In the genomic region with DNA sequence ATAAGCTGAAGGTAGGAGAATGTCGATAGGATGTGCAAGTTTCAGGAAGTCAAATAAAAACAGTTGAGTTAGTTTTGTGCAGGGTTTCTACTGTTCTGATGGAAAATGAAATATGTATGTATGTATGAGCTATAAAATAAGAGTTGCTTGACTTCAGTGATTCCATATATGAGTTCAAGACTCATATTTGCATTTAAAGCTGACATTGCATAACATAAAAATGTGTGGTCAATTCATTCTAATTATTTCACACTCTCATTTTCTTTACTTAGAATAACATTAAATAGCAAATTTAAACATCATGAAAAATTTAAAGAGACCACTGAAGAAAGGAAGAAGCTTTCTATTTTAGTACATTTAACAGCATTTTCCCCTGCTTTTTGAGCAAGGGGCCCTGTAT, we compare ENCODE assay signal across 30 cellular contexts.
"Had no signal": no experiment of that assay in that cellular context is flagged by ENCODE, and none has a peak within 500 bp of the region (broad histone marks: within the 10 kb centered on the region; RNA-seq: fewer than 3 reads in every experiment).

No MANE protein-coding gene starts in this region.

- FAIRE-seq: endometrium had no signal

- ATAC-seq: activated CD4-positive, alpha-beta T cell treated with anti-CD3 and anti-CD28 coated beads for 36 hours; activated CD8-positive, alpha-beta memory T cell treated with anti-CD3 and anti-CD28 coated beads, Interleukin-2, amount 10 ng/mL, durations not matched to agents 7 days and 5 days; activated CD8-positive, alpha-beta T cell treated with anti-CD3 and anti-CD28 coated beads, Interleukin-2, amount 10 ng/mL, durations not matched to agents 7 days and 5 days; activated naive CD8-positive, alpha-beta T cell treated with anti-CD3 and anti-CD28 coated beads, Interleukin-2, amount 50 U/mL, for 24 hours; body of pancreas; esophagus mucosa; gastrocnemius medialis; heart left ventricle; T-helper 17 cell had no signal

- H3K36me3 ChIP-seq: adrenal gland, colonic mucosa, gastrocnemius medialis, heart left ventricle had no signal

- H3K4me3 ChIP-seq: adrenal gland, body of pancreas, colonic mucosa, gastrocnemius medialis, heart left ventricle had no signal

- H3K27me3 ChIP-seq: adrenal gland, body of pancreas, colonic mucosa, gastrocnemius medialis, heart left ventricle had no signal

- DNase-seq: activated CD4-positive, alpha-beta memory T cell treated with anti-CD3 and anti-CD28 coated beads for 36 hours; activated CD4-positive, alpha-beta T cell treated with anti-CD3 and anti-CD28 coated beads for 36 hours; activated CD4-positive, alpha-beta T cell treated with anti-CD3 and anti-CD28 coated beads, Interleukin-2, amount 10 ng/mL, durations not matched to agents 24 days and 14 days; activated CD4-positive, CD25-positive, alpha-beta regulatory T cell; activated CD4-positive, CD25-positive, alpha-beta regulatory T cell treated with anti-CD3 and anti-CD28 coated beads, Interleukin-2, amount 50 U/mL, for 72 hours; activated CD8-positive, alpha-beta memory T cell treated with anti-CD3 and anti-CD28 coated beads, Interleukin-2, amount 10 ng/mL, durations not matched to agents 7 days and 5 days; activated CD8-positive, alpha-beta memory T cell treated with anti-CD3 and anti-CD28 coated beads, Interleukin-2, amount 50 U/mL, for 4 hours; activated CD8-positive, alpha-beta T cell treated with anti-CD3 and anti-CD28 coated beads, Interleukin-2, amount 10 ng/mL, durations not matched to agents 7 days and 5 days; activated effector memory CD4-positive, alpha-beta T cell treated with anti-CD3 and anti-CD28 coated beads, Interleukin-2, amount 50 U/mL, for 16 hours; activated naive CD4-positive, alpha-beta T cell treated with anti-CD3 and anti-CD28 coated beads for 36 hours; activated naive CD8-positive, alpha-beta T cell treated with anti-CD3 and anti-CD28 coated beads for 36 hours; activated naive CD8-positive, alpha-beta T cell treated with anti-CD3 and anti-CD28 coated beads, Interleukin-2, amount 50 U/mL, for 24 hours; activated T-cell treated with anti-CD3 and anti-CD28 coated beads, Interleukin-2, amount 50 U/mL, for 1 hour; activated T-cell treated with anti-CD3 and anti-CD28 coated beads, Interleukin-2, amount 50 U/mL, for 48 hours; adrenal gland; amygdala; aorta; body of pancreas; central memory CD4-positive, alpha-beta T cell; cerebellar nuclear complex; colonic mucosa; effector CD8-positive, alpha-beta T cell; foreskin fibroblast; gastrocnemius medialis; glutamatergic neuron; heart left ventricle; T-helper 1 cell; T-helper 17 cell had no signal

- H3K4me1 ChIP-seq: adrenal gland, body of pancreas, colonic mucosa, gastrocnemius medialis had no signal

- H3K9me3 ChIP-seq: adrenal gland, body of pancreas, colonic mucosa, gastrocnemius medialis, heart left ventricle had no signal

- H3K27ac ChIP-seq: adrenal gland, body of pancreas, colonic mucosa, gastrocnemius medialis, heart left ventricle had no signal
